25 cellular contexts compared by ENCODE assay signal in the genomic region with DNA sequence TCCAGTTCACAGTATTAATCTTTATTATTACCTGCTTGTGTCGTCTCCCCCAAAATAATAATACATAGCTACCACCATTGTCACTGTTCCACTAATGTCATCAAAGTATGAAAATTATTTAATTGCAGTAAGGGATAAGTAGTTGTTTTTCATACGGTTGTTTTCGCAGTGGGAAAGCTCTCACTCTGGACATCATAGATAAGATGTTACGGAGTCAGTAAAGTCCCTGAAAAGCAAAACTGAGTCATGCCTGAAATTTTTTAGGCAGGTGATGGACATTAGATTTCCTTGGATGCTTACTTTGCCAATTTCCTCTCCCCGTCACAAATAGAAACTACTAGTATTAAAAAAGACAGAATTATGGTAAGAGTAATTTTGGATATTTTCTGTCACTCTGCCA. TPM values are rescaled to one million over a fixed set of nuclear protein-coding genes. Genes with fewer than 3 reads are reported as not detected.
DNase-seq lines count a peak whose midpoint lies in the region; ATAC-seq and TF ChIP-seq lines count a peak whose summit lies in the region.
"Had no signal": no experiment of that assay in that cellular context is flagged by ENCODE, and none has a peak within 500 bp of the region (broad histone marks: within the 10 kb centered on the region; RNA-seq: fewer than 3 reads in every experiment).

No MANE protein-coding gene starts in this region.

- no TSS peak for BruUV-seq in Calu3 (replicated peaks; lab: Mats Ljungman, UMichigan)

- no peak for ATAC-seq in activated naive CD4-positive, alpha-beta T cell treated with anti-CD3 and anti-CD28 coated beads, Interleukin-2, amount 50 U/mL, for 72 hours
- no peak for ATAC-seq in activated T-helper 17 cell treated with anti-CD3 and anti-CD28 coated beads, Interleukin-2, amount 50 U/mL, for 72 hours (replicated peaks)
- no peak for ATAC-seq in naive thymus-derived CD8-positive, alpha-beta T cell
- ATAC-seq in heart right ventricle: no peak
- ATAC-seq: Right ventricle myocardium inferior had no signal

- 75 to 77% methylated on average over 5 of the region's 5 CpGs for WGBS in heart right ventricle, 2 donors

- POLR2A ChIA-PET in CD8-positive, alpha-beta memory T cell (lab: Charles Lee): no interaction called here
- POLR2A ChIA-PET in naive thymus-derived CD8-positive, alpha-beta T cell (lab: Charles Lee): interaction anchor here (4.4 kb wide), 1 partner anchor 13 kb away, joined by 29 read pairs; a partner anchor contains a TSS

- H3K4me3 ChIP-seq in CD8-positive, alpha-beta memory T cell (ENCODE audit: low read length): no peak overlapping the region
- no peak overlapping the region for H3K4me3 ChIP-seq in heart right ventricle
- H3K4me3 ChIP-seq: BLaER1 treated with 17β-estradiol and CSF1 and Interleukin-3, amounts not matched to agents 10 nM and 100 nM; MG63; PC-9; SJSA1 had no signal

- CTCF ChIA-PET in CD8-positive, alpha-beta memory T cell (lab: Charles Lee): interaction anchor here (0.7 to 2.0 kb wide), 4 partner anchors 13 to 29 kb away, joined by 3 to 6 read pairs (median 4); a partner anchor contains a TSS
- CTCF ChIA-PET in Calu3 (lab: Charles Lee): no interaction called here

- no peaks in the 10 kb centered on the region for H3K27me3 ChIP-seq in CD8-positive, alpha-beta memory T cell (ENCODE audit: insufficient read depth, low read length, poor library complexity, severe bottlenecking)
- H3K27me3 ChIP-seq in heart right ventricle: peaks cover 0 to 4% (median 0%) of the 10 kb centered on the region in 7 donors
- H3K27me3 ChIP-seq: BLaER1 treated with 17β-estradiol and CSF1 and Interleukin-3, amounts not matched to agents 10 nM and 100 nM; MG63 had no signal

- peak overlapping the region; percentile 83 for H3K27ac Mint-ChIP-seq in activated naive CD4-positive, alpha-beta T cell treated with anti-CD3 and anti-CD28 coated beads, Interleukin-2, amount 50 U/mL, for 24 hours
- H3K27ac Mint-ChIP-seq in activated naive CD4-positive, alpha-beta T cell treated with anti-CD3 and anti-CD28 coated beads, Interleukin-2, amount 50 U/mL, for 72 hours: no peak overlapping the region
- H3K27ac Mint-ChIP-seq in CD8-positive, alpha-beta memory T cell: peak overlapping the region in 6 of 8 donors; percentile 38 to 73 (median 64)
- H3K27ac Mint-ChIP-seq in activated T-helper 17 cell treated with anti-CD3 and anti-CD28 coated beads, Interleukin-2, amount 50 U/mL, for 72 hours: peak overlapping the region; percentile 11
- H3K27ac Mint-ChIP-seq in naive thymus-derived CD8-positive, alpha-beta T cell: peak overlapping the region in 9 of 10 donors; percentile 43 to 92 (median 85)
- no peak overlapping the region for H3K27ac Mint-ChIP-seq in Calu3 (ENCODE audit: unreplicated experiment)

- no peaks in the 10 kb centered on the region for H3K9me3 ChIP-seq in CD8-positive, alpha-beta memory T cell (ENCODE audit: low read length)
- H3K9me3 ChIP-seq in heart right ventricle: no peaks in the 10 kb centered on the region
- H3K9me3 ChIP-seq: BLaER1 treated with 17β-estradiol and CSF1 and Interleukin-3, amounts not matched to agents 10 nM and 100 nM; MG63; SJSA1 had no signal

- peaks cover 9% of the 10 kb centered on the region for H3K36me3 Mint-ChIP-seq in activated naive CD4-positive, alpha-beta T cell treated with anti-CD3 and anti-CD28 coated beads, Interleukin-2, amount 50 U/mL, for 24 hours
- H3K36me3 Mint-ChIP-seq in activated naive CD4-positive, alpha-beta T cell treated with anti-CD3 and anti-CD28 coated beads, Interleukin-2, amount 50 U/mL, for 72 hours: peaks cover 3 to 18% of the 10 kb centered on the region in 2 donors
- peaks cover 4 to 10% (median 8%) of the 10 kb centered on the region in 3 donors for H3K36me3 Mint-ChIP-seq in CD8-positive, alpha-beta memory T cell
- H3K36me3 Mint-ChIP-seq in activated T-helper 17 cell treated with anti-CD3 and anti-CD28 coated beads, Interleukin-2, amount 50 U/mL, for 72 hours (ENCODE audit: low read depth): peaks cover 19% of the 10 kb centered on the region
- H3K36me3 Mint-ChIP-seq in naive thymus-derived CD8-positive, alpha-beta T cell: peaks cover 0 to 6% (median 4%) of the 10 kb centered on the region in 3 donors
- peaks cover 18% of the 10 kb centered on the region for H3K36me3 Mint-ChIP-seq in Calu3 (ENCODE audit: insufficient read depth, unreplicated experiment)

- H3K27me3 Mint-ChIP-seq in activated naive CD4-positive, alpha-beta T cell treated with anti-CD3 and anti-CD28 coated beads, Interleukin-2, amount 50 U/mL, for 24 hours: no peaks in the 10 kb centered on the region
- no peaks in the 10 kb centered on the region for H3K27me3 Mint-ChIP-seq in CD8-positive, alpha-beta memory T cell
- no peaks in the 10 kb centered on the region for H3K27me3 Mint-ChIP-seq in activated T-helper 17 cell treated with anti-CD3 and anti-CD28 coated beads, Interleukin-2, amount 50 U/mL, for 72 hours
- no peaks in the 10 kb centered on the region for H3K27me3 Mint-ChIP-seq in naive thymus-derived CD8-positive, alpha-beta T cell
- no peaks in the 10 kb centered on the region for H3K27me3 Mint-ChIP-seq in Calu3 (ENCODE audit: unreplicated experiment)

- no peak overlapping the region for H3K4me3 Mint-ChIP-seq in activated naive CD4-positive, alpha-beta T cell treated with anti-CD3 and anti-CD28 coated beads, Interleukin-2, amount 50 U/mL, for 24 hours
- no peak overlapping the region for H3K4me3 Mint-ChIP-seq in CD8-positive, alpha-beta memory T cell
- H3K4me3 Mint-ChIP-seq in activated T-helper 17 cell treated with anti-CD3 and anti-CD28 coated beads, Interleukin-2, amount 50 U/mL, for 72 hours: peak overlapping the region; percentile 21
- H3K4me3 Mint-ChIP-seq in naive thymus-derived CD8-positive, alpha-beta T cell: peak overlapping the region in 1 of 10 donors; percentile 3
- H3K4me3 Mint-ChIP-seq in Calu3 (ENCODE audit: low read depth, unreplicated experiment): no peak overlapping the region

- H3K4me1 Mint-ChIP-seq in activated naive CD4-positive, alpha-beta T cell treated with anti-CD3 and anti-CD28 coated beads, Interleukin-2, amount 50 U/mL, for 24 hours: peaks cover 74% of the 10 kb centered on the region
- H3K4me1 Mint-ChIP-seq in CD8-positive, alpha-beta memory T cell: peaks cover 66 to 90% (median 88%) of the 10 kb centered on the region in 3 donors
- H3K4me1 Mint-ChIP-seq in activated T-helper 17 cell treated with anti-CD3 and anti-CD28 coated beads, Interleukin-2, amount 50 U/mL, for 72 hours: peaks cover 39% of the 10 kb centered on the region
- H3K4me1 Mint-ChIP-seq in naive thymus-derived CD8-positive, alpha-beta T cell: peaks cover 40 to 82% (median 76%) of the 10 kb centered on the region in 4 donors
- H3K4me1 Mint-ChIP-seq in Calu3 (ENCODE audit: low read depth, unreplicated experiment): peaks cover 6% of the 10 kb centered on the region

- H3K36me3 ChIP-seq in CD8-positive, alpha-beta memory T cell (ENCODE audit: insufficient read depth, low read length): no peaks in the 10 kb centered on the region
- peaks cover 0 to 12% (median 0%) of the 10 kb centered on the region in 9 donors for H3K36me3 ChIP-seq in heart right ventricle
- H3K36me3 ChIP-seq: MG63 had no signal

- no peak for DNase-seq in activated naive CD4-positive, alpha-beta T cell treated with anti-CD3 and anti-CD28 coated beads, Interleukin-2, amount 50 U/mL, for 72 hours (ENCODE audit: low spot score in 2 of 2)
- no peak for DNase-seq in CD8-positive, alpha-beta memory T cell
- DNase-seq in naive thymus-derived CD8-positive, alpha-beta T cell: no peak
- no peak for DNase-seq in amniotic stem cell (lab: John Stamatoyannopoulos, UW)
- no peak for DNase-seq in Calu3
- DNase-seq in heart right ventricle: no peak
- DNase-seq: DMS153; H7; KG1; MG63; NCI-H1105 treated with DMSO at 0.1 percent for 48 hours; NCI-H146; NCI-H1930; NCI-H2107; NCI-H524; NCI-H774; NK-92 treated with Interleukin-12 subunit alpha and Interleukin-12 subunit beta, amount 100 ng/mL, for 24 hours; PC-9 had no signal

- intact Hi-C loops in Calu3 (cut with micrococcal nuclease; ENCODE audit: unreplicated experiment) (no loop called here), heart right ventricle (cut with DNase I) (no loop called here)

- H3K4me1 ChIP-seq in CD8-positive, alpha-beta memory T cell (ENCODE audit: insufficient read depth, low read length): peaks cover 47% of the 10 kb centered on the region
- peaks cover under 1 to 20% (median 9%) of the 10 kb centered on the region in 9 donors for H3K4me1 ChIP-seq in heart right ventricle
- H3K4me1 ChIP-seq: SJSA1 had no signal

- H3K27ac ChIP-seq in CD8-positive, alpha-beta memory T cell (ENCODE audit: low read depth, low read length): no peak overlapping the region
- H3K27ac ChIP-seq in heart right ventricle: no peak overlapping the region
- H3K27ac ChIP-seq: BLaER1 treated with 17β-estradiol and CSF1 and Interleukin-3, amounts not matched to agents 10 nM and 100 nM; PC-9; SJSA1 had no signal

- TF ChIP-seq CTCF in Calu3 (IDR thresholded peaks at IDR 0.05; ENCODE audit: unreplicated experiment) (no peak), heart right ventricle (IDR thresholded peaks at IDR 0.05) (no peak)

- H3K9me3 Mint-ChIP-seq in activated naive CD4-positive, alpha-beta T cell treated with anti-CD3 and anti-CD28 coated beads, Interleukin-2, amount 50 U/mL, for 24 hours: no peaks in the 10 kb centered on the region
- H3K9me3 Mint-ChIP-seq in activated naive CD4-positive, alpha-beta T cell treated with anti-CD3 and anti-CD28 coated beads, Interleukin-2, amount 50 U/mL, for 72 hours: peaks cover 0 to 5% of the 10 kb centered on the region in 2 donors
- no peaks in the 10 kb centered on the region for H3K9me3 Mint-ChIP-seq in CD8-positive, alpha-beta memory T cell
- H3K9me3 Mint-ChIP-seq in activated T-helper 17 cell treated with anti-CD3 and anti-CD28 coated beads, Interleukin-2, amount 50 U/mL, for 72 hours: peaks cover 9% of the 10 kb centered on the region
- H3K9me3 Mint-ChIP-seq in naive thymus-derived CD8-positive, alpha-beta T cell: peaks cover 0 to 9% (median 0%) of the 10 kb centered on the region in 9 donors
- no peaks in the 10 kb centered on the region for H3K9me3 Mint-ChIP-seq in Calu3 (ENCODE audit: low read depth, unreplicated experiment)

RNA-seq across cellular contexts. Expression of a gene that starts 13.2 kb away (rescaled TPM):
- 100 to 1,000 TPM; 167 to 241 TPM for total RNA-seq in activated naive CD4-positive, alpha-beta T cell treated with anti-CD3 and anti-CD28 coated beads, Interleukin-2, amount 50 U/mL, for 72 hours
- total RNA-seq in CD8-positive, alpha-beta memory T cell: 100 to 1,000 TPM; 181 to 188 TPM
- polyA plus RNA-seq in CD8-positive, alpha-beta memory T cell: 84.0 TPM
- 100 to 1,000 TPM; 135 to 231 TPM for total RNA-seq in activated T-helper 17 cell treated with anti-CD3 and anti-CD28 coated beads, Interleukin-2, amount 50 U/mL, for 72 hours
- total RNA-seq in naive thymus-derived CD8-positive, alpha-beta T cell: 10 to 100 TPM; 64.6 to 65.7 TPM
- 10 to 100 TPM; 32.2 to 57.9 (median 40.6) TPM for polyA plus RNA-seq in naive thymus-derived CD8-positive, alpha-beta T cell
- total RNA-seq in Calu3 (2022): 81.3 and 94.9 TPM in 2 replicates
- 10 to 100 TPM in 4 of 10 donors, 1 to 10 TPM in 6; 5.0 to 33.7 (median 7.8) TPM for total RNA-seq in heart right ventricle
- polyA plus RNA-seq in heart right ventricle: 10 to 100 TPM in 1 of 2 donors, 1 to 10 TPM in 1; 8.6 to 30.2 TPM

RNA-seq across cellular contexts. Expression of a gene that starts 21.1 kb away (rescaled TPM):
- 10 to 100 TPM; 29.1 to 90.2 TPM for total RNA-seq in activated naive CD4-positive, alpha-beta T cell treated with anti-CD3 and anti-CD28 coated beads, Interleukin-2, amount 50 U/mL, for 72 hours
- 10 to 100 TPM; 29.5 to 33.5 TPM for total RNA-seq in CD8-positive, alpha-beta memory T cell
- 36.4 TPM for polyA plus RNA-seq in CD8-positive, alpha-beta memory T cell
- 10 to 100 TPM; 23.1 to 27.4 TPM for total RNA-seq in activated T-helper 17 cell treated with anti-CD3 and anti-CD28 coated beads, Interleukin-2, amount 50 U/mL, for 72 hours
- total RNA-seq in naive thymus-derived CD8-positive, alpha-beta T cell: 10 to 100 TPM; 74.2 to 76.1 TPM
- polyA plus RNA-seq in naive thymus-derived CD8-positive, alpha-beta T cell: 10 to 100 TPM; 21.0 to 31.1 (median 21.3) TPM
- total RNA-seq in Calu3 (2022): 27.0 and 33.8 TPM in 2 replicates
- total RNA-seq in heart right ventricle: 10 to 100 TPM; 15.5 to 25.3 (median 18.7) TPM
- polyA plus RNA-seq in heart right ventricle: 10 to 100 TPM; 18.7 to 31.9 TPM

RNA-seq across cellular contexts. Expression of a gene that starts 23.0 kb away (rescaled TPM):
- under 1 TPM; 0.43 to 0.71 TPM for total RNA-seq in activated naive CD4-positive, alpha-beta T cell treated with anti-CD3 and anti-CD28 coated beads, Interleukin-2, amount 50 U/mL, for 72 hours
- under 1 TPM in 1 of 2 experiments, not detected in 1; 0.31 TPM for total RNA-seq in CD8-positive, alpha-beta memory T cell
- polyA plus RNA-seq in CD8-positive, alpha-beta memory T cell: not detected
- total RNA-seq in activated T-helper 17 cell treated with anti-CD3 and anti-CD28 coated beads, Interleukin-2, amount 50 U/mL, for 72 hours: under 1 TPM in 1 of 2 donors, not detected in 1; 0.45 TPM
- total RNA-seq in naive thymus-derived CD8-positive, alpha-beta T cell: under 1 TPM; 0.77 to 0.83 TPM
- polyA plus RNA-seq in naive thymus-derived CD8-positive, alpha-beta T cell: under 1 TPM in 1 of 3 donors, not detected in 2; 0.19 TPM
- total RNA-seq in Calu3 (2022) (0.54 and 0.61 TPM in 2 replicates), heart right ventricle (under 1 TPM in 8 of 10 donors, not detected in 2; 0.24 to 0.56 (median 0.32) TPM)
- polyA plus RNA-seq in heart right ventricle: under 1 TPM in 1 of 2 donors, not detected in 1; 0.07 TPM
- total RNA-seq: H7, PC-9, RPMI7951, SJSA1 had no signal
- polyA plus RNA-seq: AG04450 had no signal

RNA-seq across cellular contexts. Expression of a gene that starts 27.4 kb away (rescaled TPM):
- total RNA-seq in activated naive CD4-positive, alpha-beta T cell treated with anti-CD3 and anti-CD28 coated beads, Interleukin-2, amount 50 U/mL, for 72 hours: 100 to 1,000 TPM; 171 to 234 TPM
- 100 to 1,000 TPM; 242 to 248 TPM for total RNA-seq in CD8-positive, alpha-beta memory T cell
- polyA plus RNA-seq in CD8-positive, alpha-beta memory T cell: 117 TPM
- total RNA-seq in activated T-helper 17 cell treated with anti-CD3 and anti-CD28 coated beads, Interleukin-2, amount 50 U/mL, for 72 hours: 100 to 1,000 TPM; 151 to 224 TPM
- total RNA-seq in naive thymus-derived CD8-positive, alpha-beta T cell: 100 to 1,000 TPM; 137 to 144 TPM
- 100 to 1,000 TPM; 125 to 176 (median 148) TPM for polyA plus RNA-seq in naive thymus-derived CD8-positive, alpha-beta T cell
- total RNA-seq in Calu3 (2022) (205 TPM in 2 replicates), heart right ventricle (100 to 1,000 TPM in 1 of 10 donors, 10 to 100 TPM in 9; 57.1 to 103 (median 70.6) TPM)
- polyA plus RNA-seq in heart right ventricle: 10 to 100 TPM; 58.5 to 91.7 TPM

RNA-seq across cellular contexts. Expression of a gene that starts 27.8 kb away (rescaled TPM):
- total RNA-seq in activated naive CD4-positive, alpha-beta T cell treated with anti-CD3 and anti-CD28 coated beads, Interleukin-2, amount 50 U/mL, for 72 hours: 10 to 100 TPM; 43.3 to 58.6 TPM
- total RNA-seq in CD8-positive, alpha-beta memory T cell: 10 to 100 TPM; 58.0 to 58.1 TPM
- polyA plus RNA-seq in CD8-positive, alpha-beta memory T cell: 48.9 TPM
- total RNA-seq in activated T-helper 17 cell treated with anti-CD3 and anti-CD28 coated beads, Interleukin-2, amount 50 U/mL, for 72 hours: 10 to 100 TPM; 40.5 to 42.3 TPM
- 10 to 100 TPM; 82.5 to 89.2 TPM for total RNA-seq in naive thymus-derived CD8-positive, alpha-beta T cell
- polyA plus RNA-seq in naive thymus-derived CD8-positive, alpha-beta T cell: 10 to 100 TPM; 38.8 to 43.3 (median 42.0) TPM
- total RNA-seq in Calu3 (2022) (46.2 and 54.3 TPM in 2 replicates), heart right ventricle (10 to 100 TPM; 17.6 to 25.3 (median 21.8) TPM)
- 10 to 100 TPM; 32.3 to 37.6 TPM for polyA plus RNA-seq in heart right ventricle

Comparison
In these comparisons a context has a peak if more than half of its experiments do, and no peak if none do; other contexts are left out.
1. H3K27ac Mint-ChIP-seq: peak in activated naive CD4-positive, alpha-beta T cell treated with anti-CD3 and anti-CD28 coated beads, Interleukin-2, amount 50 U/mL, for 24 hours (single experiment), CD8-positive, alpha-beta memory T cell (6 of 8), activated T-helper 17 cell treated with anti-CD3 and anti-CD28 coated beads, Interleukin-2, amount 50 U/mL, for 72 hours (single experiment) and naive thymus-derived CD8-positive, alpha-beta T cell (9 of 10); none in activated naive CD4-positive, alpha-beta T cell treated with anti-CD3 and anti-CD28 coated beads, Interleukin-2, amount 50 U/mL, for 72 hours (0 of 2) and Calu3 (single experiment).